In genomic region chr2:184611221-184612085, GRCh38 we compare ENCODE assay signal across 9 cellular contexts. TPM values are rescaled to one million over a fixed set of nuclear protein-coding genes. Genes with fewer than 3 reads are reported as not detected.
DNase-seq lines count a peak whose midpoint lies in the region; ATAC-seq lines count a peak whose summit lies in the region.
"Had no signal": no experiment of that assay in that cellular context is flagged by ENCODE, and none has a peak within 500 bp of the region (broad histone marks: within the 10 kb centered on the region; RNA-seq: fewer than 3 reads in every experiment).

No MANE protein-coding gene starts in this region.

- no peaks in the 10 kb centered on the region for H3K27me3 Mint-ChIP-seq in activated CD4-positive, alpha-beta memory T cell treated with anti-CD3 and anti-CD28 coated beads, Interleukin-2, amount 10 ng/mL, durations not matched to agents 7 days and 5 days
- H3K27me3 Mint-ChIP-seq in stimulated activated naive CD8-positive, alpha-beta T cell treated with anti-CD3 and anti-CD28 coated beads, Interleukin-15, amount 100 ng/mL, for 72 hours = no peaks in the 10 kb centered on the region
- H3K27me3 Mint-ChIP-seq: activated CD4-positive, alpha-beta memory T cell treated with anti-CD3 and anti-CD28 coated beads for 36 hours had no signal

- no peak for ATAC-seq in stimulated activated naive CD8-positive, alpha-beta T cell treated with anti-CD3 and anti-CD28 coated beads, Interleukin-15, amount 100 ng/mL, for 72 hours

- CTCF ChIA-PET in activated CD4-positive, alpha-beta memory T cell treated with anti-CD3 and anti-CD28 coated beads, Interleukin-2, amount 10 ng/mL, durations not matched to agents 7 days and 5 days (lab: Charles Lee) = interaction anchor here (1.2 kb wide), 1 partner anchor 12 kb away, joined by 3 read pairs; no protein-coding TSS in a partner anchor

- peaks cover 5% of the 10 kb centered on the region for H3K9me3 Mint-ChIP-seq in activated CD4-positive, alpha-beta memory T cell treated with anti-CD3 and anti-CD28 coated beads, Interleukin-2, amount 10 ng/mL, durations not matched to agents 7 days and 5 days
- no peaks in the 10 kb centered on the region for H3K9me3 Mint-ChIP-seq in stimulated activated naive CD8-positive, alpha-beta T cell treated with anti-CD3 and anti-CD28 coated beads, Interleukin-15, amount 100 ng/mL, for 72 hours

- POLR2A ChIA-PET in activated CD4-positive, alpha-beta memory T cell treated with anti-CD3 and anti-CD28 coated beads, Interleukin-2, amount 10 ng/mL, durations not matched to agents 7 days and 5 days (lab: Charles Lee) = no interaction called here

- no peaks in the 10 kb centered on the region for H3K36me3 Mint-ChIP-seq in activated CD4-positive, alpha-beta memory T cell treated with anti-CD3 and anti-CD28 coated beads, Interleukin-2, amount 10 ng/mL, durations not matched to agents 7 days and 5 days (ENCODE audit: low read depth)
- H3K36me3 Mint-ChIP-seq: activated CD4-positive, alpha-beta memory T cell treated with anti-CD3 and anti-CD28 coated beads for 36 hours had no signal

- H3K4me3 Mint-ChIP-seq in activated CD4-positive, alpha-beta memory T cell treated with anti-CD3 and anti-CD28 coated beads, Interleukin-2, amount 10 ng/mL, durations not matched to agents 7 days and 5 days = no peak overlapping the region
- no peak overlapping the region for H3K4me3 Mint-ChIP-seq in stimulated activated naive CD8-positive, alpha-beta T cell treated with anti-CD3 and anti-CD28 coated beads, Interleukin-15, amount 100 ng/mL, for 72 hours
- H3K4me3 Mint-ChIP-seq: activated CD4-positive, alpha-beta memory T cell treated with anti-CD3 and anti-CD28 coated beads for 36 hours had no signal

- DNase-seq in GM03348 (ENCODE audit: low spot score) (peak; percentile 18), LHCN-M2 (ENCODE audit: low read depth) (peak; percentile 6), astrocyte of the hippocampus (ENCODE audit: low read depth, low spot score) (peak; percentile 37), midbrain (lab: John Stamatoyannopoulos, UW) (peak; percentile 5), NCI-H526 treated with DMSO at 0.1 percent for 48 hours (lab: John Stamatoyannopoulos, UW) (no peak), amygdala (lab: John Stamatoyannopoulos, UW) (no peak)
- no peak for DNase-seq in activated CD4-positive, alpha-beta memory T cell treated with anti-CD3 and anti-CD28 coated beads, Interleukin-2, amount 10 ng/mL, durations not matched to agents 7 days and 5 days
- no peak for DNase-seq in stimulated activated naive CD8-positive, alpha-beta T cell treated with anti-CD3 and anti-CD28 coated beads, Interleukin-15, amount 100 ng/mL, for 72 hours
- DNase-seq: activated CD4-positive, alpha-beta memory T cell treated with anti-CD3 and anti-CD28 coated beads for 36 hours had no signal

- H3K4me1 Mint-ChIP-seq in activated CD4-positive, alpha-beta memory T cell treated with anti-CD3 and anti-CD28 coated beads, Interleukin-2, amount 10 ng/mL, durations not matched to agents 7 days and 5 days = no peaks in the 10 kb centered on the region
- H3K4me1 Mint-ChIP-seq in stimulated activated naive CD8-positive, alpha-beta T cell treated with anti-CD3 and anti-CD28 coated beads, Interleukin-15, amount 100 ng/mL, for 72 hours = no peaks in the 10 kb centered on the region

- no peak overlapping the region for H3K27ac Mint-ChIP-seq in activated CD4-positive, alpha-beta memory T cell treated with anti-CD3 and anti-CD28 coated beads, Interleukin-2, amount 10 ng/mL, durations not matched to agents 7 days and 5 days
- no peak overlapping the region for H3K27ac Mint-ChIP-seq in stimulated activated naive CD8-positive, alpha-beta T cell treated with anti-CD3 and anti-CD28 coated beads, Interleukin-15, amount 100 ng/mL, for 72 hours
- H3K27ac Mint-ChIP-seq: activated CD4-positive, alpha-beta memory T cell treated with anti-CD3 and anti-CD28 coated beads for 36 hours had no signal

RNA-seq across cellular contexts. Expression of gene ZNF804A, which starts 13.1 kb away (rescaled TPM):
- 0.29 TPM in 1 of 2 replicates, not detected in the other for total RNA-seq in LHCN-M2 (2014; rRNA removed)
- not detected for polyA plus RNA-seq in LHCN-M2 (2012)
- total RNA-seq in activated CD4-positive, alpha-beta memory T cell treated with anti-CD3 and anti-CD28 coated beads, Interleukin-2, amount 10 ng/mL, durations not matched to agents 7 days and 5 days = not detected
- total RNA-seq: activated CD4-positive, alpha-beta memory T cell treated with anti-CD3 and anti-CD28 coated beads for 36 hours had no signal

Comparison
In these comparisons a context has a peak if more than half of its experiments do, and no peak if none do; other contexts are left out.
1. DNase-seq: peak in GM03348 (single experiment), LHCN-M2 (single experiment), astrocyte of the hippocampus (single experiment) and midbrain (single experiment); none in activated CD4-positive, alpha-beta memory T cell treated with anti-CD3 and anti-CD28 coated beads, Interleukin-2, amount 10 ng/mL, durations not matched to agents 7 days and 5 days (single experiment), stimulated activated naive CD8-positive, alpha-beta T cell treated with anti-CD3 and anti-CD28 coated beads, Interleukin-15, amount 100 ng/mL, for 72 hours (0 of 2), NCI-H526 treated with DMSO at 0.1 percent for 48 hours (single experiment) and amygdala (0 of 56).